ENCODE assay signal across 8 cellular contexts in genomic region chr17:54899721-54900456, GRCh38. TPM values are rescaled to one million over a fixed set of nuclear protein-coding genes. Genes with fewer than 3 reads are reported as not detected.
A peak's percentile ranks its signal among the peaks of the same experiment; 100 is the strongest.
DNase-seq lines count a peak whose midpoint lies in the region; ATAC-seq and TF ChIP-seq lines count a peak whose summit lies in the region.

No MANE protein-coding gene starts in this region.

- TF ChIP-seq CTCF in Caco-2 (IDR thresholded peaks at IDR 0.05; ENCODE audit: insufficient read depth in 1 of 2, low read depth in 1 of 2, low read length in 1 of 2, severe bottlenecking in 1 of 2, unreplicated experiment in 1 of 2) (no peak), thyroid gland (IDR thresholded peaks at IDR 0.05) (no peak)

- no peak overlapping the region for H3K27ac ChIP-seq in SK-N-MC
- peak overlapping the region in 1 of 3 donors; percentile 10 for H3K27ac ChIP-seq in thyroid gland

- ATAC-seq in HG03066 (IDR thresholded peaks at IDR 0.05; ENCODE audit: low read depth, unreplicated experiment) (peak; percentile 5), HG03442 (IDR thresholded peaks at IDR 0.05; ENCODE audit: unreplicated experiment) (no peak), HG03469 (IDR thresholded peaks at IDR 0.05; ENCODE audit: unreplicated experiment) (no peak)

- peak overlapping the region; percentile 96 for H3K4me3 ChIP-seq in Caco-2 (ENCODE audit: low read depth, low read length)
- H3K4me3 ChIP-seq in SK-N-MC = peak overlapping the region; percentile 1; the same call in 1 of the 2 replicates
- peak overlapping the region; percentile 79 for H3K4me3 ChIP-seq in iPS-11a (ENCODE audit: low read depth, low read length)
- H3K4me3 ChIP-seq in thyroid gland (replicated peaks in 1 of 3) = peak overlapping the region in 2 of 3 donors; percentile 34 to 35

- WGBS in thyroid gland, 2 donors = 20 to 23% methylated on average over 18 of the region's 18 CpGs

- H3K9ac ChIP-seq in SK-N-MC (ENCODE audit: insufficient read length) = peak overlapping the region; percentile 29

- H3K9me3 ChIP-seq in Caco-2 (no peaks in the 10 kb centered on the region), SK-N-MC (ENCODE audit: low read depth, low read length) (no peaks in the 10 kb centered on the region), thyroid gland (no peaks in the 10 kb centered on the region)

- POLR2A ChIA-PET in Caco-2 (lab: Charles Lee) = interaction anchor here (0.7 kb wide), 1 partner anchor 74 kb away, joined by 3 read pairs; no protein-coding TSS in a partner anchor

- H3K4me3 Mint-ChIP-seq in Caco-2 (ENCODE audit: unreplicated experiment) = peak overlapping the region; percentile 85

- no peaks in the 10 kb centered on the region for H3K36me3 Mint-ChIP-seq in Caco-2 (ENCODE audit: insufficient read depth, unreplicated experiment)

- H3K27me3 ChIP-seq in Caco-2 (replicated peaks; ENCODE audit: control insufficient read depth, insufficient read depth, low read length) (no peaks in the 10 kb centered on the region), thyroid gland (no peaks in the 10 kb centered on the region)

- no peaks in the 10 kb centered on the region for H3K9me3 Mint-ChIP-seq in Caco-2 (ENCODE audit: unreplicated experiment)

- CTCF ChIA-PET in Caco-2 (lab: Charles Lee) = interaction anchor here (0.6 to 1.3 kb wide), 5 partner anchors 9 to 106 kb away, joined by 3 to 5 read pairs (median 3); no protein-coding TSS in a partner anchor

- no peak overlapping the region for H3K27ac Mint-ChIP-seq in Caco-2 (ENCODE audit: unreplicated experiment)

- intact Hi-C loops in Caco-2 (cut with micrococcal nuclease; ENCODE audit: unreplicated experiment) (loop anchor here (2.0 to 10.0 kb wide), 2 partner anchors 69 to 145 kb away; partner anchors contain the start of genes COX11 and STXBP4), thyroid gland (cut with DNase I) (loop anchor here (10.0 kb wide), 1 partner anchor 1865 kb away; no protein-coding TSS in a partner anchor)

- no peaks in the 10 kb centered on the region for H3K4me1 Mint-ChIP-seq in Caco-2 (ENCODE audit: low read depth, unreplicated experiment)

- BruUV-seq in Caco-2 (replicated peaks; lab: Mats Ljungman, UMichigan) = no TSS peak

- DNase-seq in Caco-2 = no peak
- DNase-seq in SK-N-MC (ENCODE audit: low read depth, low spot score) = no peak
- DNase-seq in thyroid gland = no peak
- DNase-seq in stimulated activated CD4-positive, alpha-beta T cell treated with anti-CD3 and anti-CD28 coated beads, Interleukin-2, amount 100 ng/mL, for 48 hours = no peak

- H3K36me3 ChIP-seq in Caco-2 (ENCODE audit: control insufficient read depth, insufficient read depth, low read length) (no peaks in the 10 kb centered on the region), SK-N-MC (ENCODE audit: insufficient read depth, low read length) (peaks cover 12% of the 10 kb centered on the region), thyroid gland (no peaks in the 10 kb centered on the region)

- H3K4me1 ChIP-seq in Caco-2 (no peaks in the 10 kb centered on the region), thyroid gland (peaks cover 10% of the 10 kb centered on the region in 2 donors)

- TF ChIP-seq POLR2A in thyroid gland (IDR thresholded peaks at IDR 0.05) = no peak

- H3K27me3 Mint-ChIP-seq in Caco-2 (ENCODE audit: insufficient read depth, unreplicated experiment) = peaks cover 8% of the 10 kb centered on the region

RNA-seq across cellular contexts. Expression of gene TOM1L1, which starts 0.8 kb away (rescaled TPM):
- total RNA-seq in Caco-2 (2022) (48.7 TPM in 2 replicates), thyroid gland (100 to 1,000 TPM in 3 of 4 donors, 10 to 100 TPM in 1; 89.6 to 116 (median 109) TPM)

Comparison
In these comparisons a context has a peak if more than half of its experiments do, and no peak if none do; other contexts are left out.
1. H3K4me3 ChIP-seq: peak in every context shown above with its lines; median percentile 96 in Caco-2; 79 in iPS-11a; 34 in thyroid gland; 1 in SK-N-MC.